In the genomic region with DNA sequence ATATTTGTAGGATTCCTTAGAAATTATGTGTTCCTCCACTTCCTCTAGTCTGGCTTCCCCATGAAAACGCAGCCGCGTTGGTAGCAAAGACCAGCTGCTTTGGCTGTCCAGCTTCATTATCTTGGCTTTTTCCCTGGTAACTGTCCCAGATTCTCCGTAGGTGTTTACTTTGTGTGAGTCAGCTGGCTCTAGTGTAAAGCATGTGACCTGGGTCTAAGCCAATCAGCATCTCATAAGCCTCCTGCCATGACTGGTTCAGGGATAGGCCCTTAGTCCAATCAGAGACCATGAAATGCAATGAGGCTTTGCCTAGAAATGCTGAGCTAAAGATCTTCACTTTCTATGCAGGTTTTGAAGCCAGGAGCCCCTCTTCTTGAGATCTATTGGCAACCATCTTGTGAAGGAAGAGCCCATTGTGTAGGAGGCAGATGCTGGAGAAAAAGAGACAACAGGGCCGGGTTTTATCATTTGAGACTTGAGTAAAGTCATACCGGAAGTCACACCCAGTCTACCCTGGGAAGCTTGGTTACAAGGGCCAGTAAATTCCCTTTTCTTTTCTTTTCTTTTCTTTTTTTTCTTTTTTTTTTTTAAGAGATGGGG, we compare ENCODE assay signal across 9 cellular contexts.
DNase-seq lines count a peak whose midpoint lies in the region; ATAC-seq and TF ChIP-seq lines count a peak whose summit lies in the region.
"Had no signal": no experiment of that assay in that cellular context is flagged by ENCODE, and none has a peak within 500 bp of the region (broad histone marks: within the 10 kb centered on the region; RNA-seq: fewer than 3 reads in every experiment).

No MANE protein-coding gene starts in this region.

- no peaks in the 10 kb centered on the region for H3K9me3 Mint-ChIP-seq in activated CD8-positive, alpha-beta memory T cell treated with anti-CD3 and anti-CD28 coated beads, Interleukin-2, amount 10 ng/mL, durations not matched to agents 7 days and 5 days (ENCODE audit: low read depth)

- peaks cover 10% of the 10 kb centered on the region for H3K4me1 Mint-ChIP-seq in activated CD8-positive, alpha-beta memory T cell treated with anti-CD3 and anti-CD28 coated beads, Interleukin-2, amount 10 ng/mL, durations not matched to agents 7 days and 5 days

- peaks cover 1% of the 10 kb centered on the region for H3K9me3 ChIP-seq in aorta (ENCODE audit: control insufficient read depth, low read length)

- H3K4me1 ChIP-seq in aorta (ENCODE audit: control insufficient read depth in 1 of 2, insufficient read depth in 2 of 2, low read length in 2 of 2), result no peaks in the 10 kb centered on the region

- H3K27me3 Mint-ChIP-seq in activated CD8-positive, alpha-beta memory T cell treated with anti-CD3 and anti-CD28 coated beads, Interleukin-2, amount 10 ng/mL, durations not matched to agents 7 days and 5 days, result peaks cover 22% of the 10 kb centered on the region

- H3K27me3 ChIP-seq in kidney epithelial cell (ENCODE audit: control insufficient read depth, insufficient read depth, low read length) (no peaks in the 10 kb centered on the region), aorta (ENCODE audit: control insufficient read depth in 1 of 2, insufficient read depth in 2 of 2, low read length in 1 of 2) (no peaks in the 10 kb centered on the region)

- ATAC-seq in activated CD8-positive, alpha-beta memory T cell treated with anti-CD3 and anti-CD28 coated beads, Interleukin-2, amount 10 ng/mL, durations not matched to agents 7 days and 5 days, result no peak
- ATAC-seq in aorta (ENCODE audit: low FRiP score), result peak; percentile 88
- ATAC-seq in GM21737 (IDR thresholded peaks at IDR 0.05; ENCODE audit: unreplicated experiment), result no peak

- no peak overlapping the region for H3K4me3 Mint-ChIP-seq in activated CD8-positive, alpha-beta memory T cell treated with anti-CD3 and anti-CD28 coated beads, Interleukin-2, amount 10 ng/mL, durations not matched to agents 7 days and 5 days

- peaks cover 2% of the 10 kb centered on the region for H3K36me3 Mint-ChIP-seq in activated CD8-positive, alpha-beta memory T cell treated with anti-CD3 and anti-CD28 coated beads, Interleukin-2, amount 10 ng/mL, durations not matched to agents 7 days and 5 days

- no peak for TF ChIP-seq CTCF in kidney epithelial cell (IDR thresholded peaks at IDR 0.05; ENCODE audit: insufficient read depth, low read length, poor library complexity, severe bottlenecking)

- peak overlapping the region in 1 of 2 donors; percentile 33 for H3K27ac ChIP-seq in aorta (ENCODE audit: low read depth in 1 of 2, low read length in 2 of 2)
- H3K27ac ChIP-seq: dorsolateral prefrontal cortex had no signal

- no peaks in the 10 kb centered on the region for H3K36me3 ChIP-seq in kidney epithelial cell (ENCODE audit: control insufficient read depth, insufficient read depth, low read length)
- no peaks in the 10 kb centered on the region for H3K36me3 ChIP-seq in aorta (ENCODE audit: control insufficient read depth in 1 of 2, insufficient read depth in 2 of 2, low read length in 1 of 2)

- CTCF ChIA-PET in activated CD8-positive, alpha-beta memory T cell treated with anti-CD3 and anti-CD28 coated beads, Interleukin-2, amount 10 ng/mL, durations not matched to agents 7 days and 5 days (lab: Charles Lee), result interaction anchor here (0.9 to 1.5 kb wide), 4 partner anchors 21 to 95 kb away, joined by 3 to 4 read pairs (median 3); no protein-coding TSS in a partner anchor

- no peak for DNase-seq in activated CD8-positive, alpha-beta memory T cell treated with anti-CD3 and anti-CD28 coated beads, Interleukin-2, amount 10 ng/mL, durations not matched to agents 7 days and 5 days
- no peak for DNase-seq in activated CD8-positive, alpha-beta memory T cell treated with anti-CD3 and anti-CD28 coated beads, Interleukin-2, amount 50 U/mL, for 48 hours
- DNase-seq in amniotic epithelial cell (ENCODE audit: low read depth), result peak; percentile 86
- peak; percentile 57 for DNase-seq in kidney epithelial cell (ENCODE audit: low read depth)
- DNase-seq in aorta, result peak in 1 of 2 donors; percentile 82
- no peak for DNase-seq in mesenteric fat pad (ENCODE audit: low spot score)
- no peak for DNase-seq in activated naive CD4-positive, alpha-beta T cell treated with anti-CD3 and anti-CD28 coated beads, Interleukin-2, amount 50 U/mL, for 16 hours

- no peak overlapping the region for H3K4me3 ChIP-seq in kidney epithelial cell (ENCODE audit: low read depth, low read length)
- H3K4me3 ChIP-seq in aorta (ENCODE audit: low read length in 2 of 2), result no peak overlapping the region

- H3K27ac Mint-ChIP-seq in activated CD8-positive, alpha-beta memory T cell treated with anti-CD3 and anti-CD28 coated beads, Interleukin-2, amount 10 ng/mL, durations not matched to agents 7 days and 5 days, result peak overlapping the region; percentile 50

- intact Hi-C loops in aorta (cut with DNase I), result no loop called here

- 31 to 32% methylated on average over 6 of the region's 6 CpGs for WGBS in aorta, 2 donors

Comparison
In these comparisons a context has a peak if more than half of its experiments do, and no peak if none do; other contexts are left out.
1. DNase-seq: peak in amniotic epithelial cell (single experiment) and kidney epithelial cell (single experiment); none in activated CD8-positive, alpha-beta memory T cell treated with anti-CD3 and anti-CD28 coated beads, Interleukin-2, amount 10 ng/mL, durations not matched to agents 7 days and 5 days (single experiment), activated CD8-positive, alpha-beta memory T cell treated with anti-CD3 and anti-CD28 coated beads, Interleukin-2, amount 50 U/mL, for 48 hours (single experiment), mesenteric fat pad (single experiment) and activated naive CD4-positive, alpha-beta T cell treated with anti-CD3 and anti-CD28 coated beads, Interleukin-2, amount 50 U/mL, for 16 hours (single experiment).